In genomic region chr10:78656397-78656796, GRCh38 we compare ENCODE assay signal across 13 cellular contexts.
DNase-seq lines count a peak whose midpoint lies in the region; ATAC-seq and TF ChIP-seq lines count a peak whose summit lies in the region.
"Had no signal": no experiment of that assay in that cellular context is flagged by ENCODE, and none has a peak within 500 bp of the region (broad histone marks: within the 10 kb centered on the region; RNA-seq: fewer than 3 reads in every experiment).

No MANE protein-coding gene starts in this region.

- H3K27ac ChIP-seq in neural cell (ENCODE audit: low read length): peak overlapping the region; percentile 83

- peaks cover 22% of the 10 kb centered on the region for H3K4me1 ChIP-seq in BE2C
- H3K4me1 ChIP-seq in adipocyte (ENCODE audit: control insufficient read depth, insufficient read depth, low read length): peaks cover 40% of the 10 kb centered on the region

- H3K9ac ChIP-seq in adipocyte (ENCODE audit: low read length) (peak overlapping the region; percentile 68), neural cell (ENCODE audit: low read length) (peak overlapping the region; percentile 70)

- H3K36me3 ChIP-seq in BE2C: no peaks in the 10 kb centered on the region
- no peaks in the 10 kb centered on the region for H3K36me3 ChIP-seq in adipocyte (ENCODE audit: control insufficient read depth, insufficient read depth, low read length, severe bottlenecking)
- H3K36me3 ChIP-seq in neural cell (ENCODE audit: insufficient read depth, low read length): no peaks in the 10 kb centered on the region

- DNase-seq in BE2C (peak; percentile 30), NCI-H2227 (lab: John Stamatoyannopoulos, UW; ENCODE audit: unreplicated experiment) (peak; percentile 75), adipocyte (ENCODE audit: low read depth) (no peak), superior temporal gyrus (ENCODE audit: extremely low spot score) (no peak)
- DNase-seq in activated naive CD4-positive, alpha-beta T cell treated with Interleukin-2 at 50 U/mL for 16 hours: no peak
- no peak for DNase-seq in activated CD8-positive, alpha-beta memory T cell treated with anti-CD3 and anti-CD28 coated beads for 24 hours
- DNase-seq: H7, MV-4-11, NCI-H1417 treated with DMSO at 0.1 percent for 48 hours, NCI-H2081 treated with DMSO at 0.1 percent for 48 hours, NCI-H345 had no signal

- TF ChIP-seq CTCF in BE2C (IDR thresholded peaks at IDR 0.05; ENCODE audit: low read depth, low read length) (no peak), neural cell (IDR thresholded peaks at IDR 0.05; ENCODE audit: poor library complexity, severe bottlenecking) (no peak)

- H3K27me3 ChIP-seq in BE2C (no peaks in the 10 kb centered on the region), adipocyte (replicated peaks; ENCODE audit: control insufficient read depth, insufficient read depth, low read length) (no peaks in the 10 kb centered on the region), neural cell (ENCODE audit: insufficient read depth, low read depth, low read length) (no peaks in the 10 kb centered on the region)

- no peak for TF ChIP-seq EP300 in neural cell (conservative IDR thresholded peaks at IDR 0.05; ENCODE audit: poor library complexity, severe bottlenecking)

- H3K9me2 ChIP-seq in neural cell (ENCODE audit: insufficient read depth, low read length): no peaks in the 10 kb centered on the region

- H3K4me3 ChIP-seq in BE2C (ENCODE audit: low read depth, low read length) (peak overlapping the region; percentile 29), adipocyte (ENCODE audit: low read length) (no peak overlapping the region), neural cell (ENCODE audit: low read length) (peak overlapping the region; percentile 25)

- H3K4me2 ChIP-seq in neural cell (ENCODE audit: low read length): peak overlapping the region; percentile 14

- TF ChIP-seq RAD21 in neural cell (conservative IDR thresholded peaks at IDR 0.05): no peak

- H2AFZ ChIP-seq in neural cell (ENCODE audit: low read depth, low read length): peak overlapping the region; percentile 36

- no peaks in the 10 kb centered on the region for H4K20me1 ChIP-seq in neural cell (ENCODE audit: insufficient read depth)

- no peaks in the 10 kb centered on the region for H3K9me3 ChIP-seq in BE2C
- H3K9me3 ChIP-seq in adipocyte (ENCODE audit: control insufficient read depth, low read length): no peaks in the 10 kb centered on the region
- no peaks in the 10 kb centered on the region for H3K9me3 ChIP-seq in neural cell (ENCODE audit: low read length)

- H3F3A ChIP-seq in neural cell (ENCODE audit: insufficient read depth, low read length, poor library complexity, severe bottlenecking): peaks cover 3% of the 10 kb centered on the region

- H3K79me2 ChIP-seq in neural cell (replicated peaks; ENCODE audit: insufficient read depth, low read length): no peaks in the 10 kb centered on the region

- no peak for ATAC-seq in GM21825 (IDR thresholded peaks at IDR 0.05; ENCODE audit: unreplicated experiment)

TF ChIP-seq in neural cell, 6 proteins besides CTCF, POLR2A, EP300 and RAD21:
- TF ChIP-seq TAF1 (IDR thresholded peaks at IDR 0.05; ENCODE audit: low read depth) (no peak), POLR2AphosphoS5 (IDR thresholded peaks at IDR 0.05) (no peak), EZH2 (IDR thresholded peaks at IDR 0.05; ENCODE audit: borderline replicate concordance, insufficient read depth, low read length, poor library complexity, severe bottlenecking) (no peak), MXI1 (conservative IDR thresholded peaks at IDR 0.05; ENCODE audit: poor library complexity, severe bottlenecking) (no peak)

Comparison
In these comparisons a context has a peak if more than half of its experiments do, and no peak if none do; other contexts are left out.
1. DNase-seq: peak in BE2C (single experiment) and NCI-H2227 (single experiment); none in adipocyte (single experiment), activated naive CD4-positive, alpha-beta T cell treated with Interleukin-2 at 50 U/mL for 16 hours (single experiment), superior temporal gyrus (single experiment) and activated CD8-positive, alpha-beta memory T cell treated with anti-CD3 and anti-CD28 coated beads for 24 hours (single experiment).